1 cellular context compared by ENCODE assay signal in the genomic region with DNA sequence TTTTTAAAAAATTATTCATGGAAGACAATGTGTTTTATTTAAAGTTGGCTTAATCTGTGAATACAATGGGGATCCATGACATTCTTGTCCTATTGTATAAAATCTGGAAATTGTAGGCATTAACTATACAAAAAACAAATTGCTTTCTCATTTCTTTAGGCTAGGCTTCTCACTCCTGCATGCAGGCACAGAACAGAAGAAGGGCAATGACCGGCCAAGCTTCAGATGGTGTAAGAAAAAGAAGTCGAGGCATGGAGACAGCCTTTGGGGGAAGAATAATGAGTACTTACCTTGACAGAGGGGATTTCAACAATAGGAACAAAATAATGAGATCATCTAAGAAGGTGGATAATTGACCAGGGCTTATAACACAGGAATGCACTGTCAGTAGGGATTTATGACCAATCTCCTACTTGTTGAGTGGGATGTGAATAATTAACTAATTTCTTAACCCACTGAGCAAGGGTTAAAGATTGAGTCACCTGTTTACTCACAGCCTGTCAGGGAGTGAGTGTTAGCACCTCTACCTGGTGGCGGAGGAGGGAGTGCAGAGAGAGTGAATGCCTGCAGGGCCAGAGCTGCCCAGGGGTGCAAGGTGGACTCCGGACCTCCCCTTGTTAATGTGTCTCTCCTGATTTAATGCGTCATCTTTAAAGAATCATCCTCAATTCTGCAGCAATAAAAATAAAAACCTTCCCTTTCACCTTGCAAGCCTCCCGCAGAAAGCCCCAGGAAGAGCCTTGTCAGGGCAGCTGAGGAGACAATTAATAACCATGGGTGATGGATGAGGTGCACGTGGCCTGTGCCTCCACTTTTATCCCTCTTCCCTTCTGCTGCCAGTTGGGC.
TF ChIP-seq lines count a peak whose summit lies in the region.

No MANE protein-coding gene starts in this region.

TF ChIP-seq in GM23338, 12 proteins besides CTCF, POLR2A, EP300 and RAD21:
- TF ChIP-seq, protein P1, sequence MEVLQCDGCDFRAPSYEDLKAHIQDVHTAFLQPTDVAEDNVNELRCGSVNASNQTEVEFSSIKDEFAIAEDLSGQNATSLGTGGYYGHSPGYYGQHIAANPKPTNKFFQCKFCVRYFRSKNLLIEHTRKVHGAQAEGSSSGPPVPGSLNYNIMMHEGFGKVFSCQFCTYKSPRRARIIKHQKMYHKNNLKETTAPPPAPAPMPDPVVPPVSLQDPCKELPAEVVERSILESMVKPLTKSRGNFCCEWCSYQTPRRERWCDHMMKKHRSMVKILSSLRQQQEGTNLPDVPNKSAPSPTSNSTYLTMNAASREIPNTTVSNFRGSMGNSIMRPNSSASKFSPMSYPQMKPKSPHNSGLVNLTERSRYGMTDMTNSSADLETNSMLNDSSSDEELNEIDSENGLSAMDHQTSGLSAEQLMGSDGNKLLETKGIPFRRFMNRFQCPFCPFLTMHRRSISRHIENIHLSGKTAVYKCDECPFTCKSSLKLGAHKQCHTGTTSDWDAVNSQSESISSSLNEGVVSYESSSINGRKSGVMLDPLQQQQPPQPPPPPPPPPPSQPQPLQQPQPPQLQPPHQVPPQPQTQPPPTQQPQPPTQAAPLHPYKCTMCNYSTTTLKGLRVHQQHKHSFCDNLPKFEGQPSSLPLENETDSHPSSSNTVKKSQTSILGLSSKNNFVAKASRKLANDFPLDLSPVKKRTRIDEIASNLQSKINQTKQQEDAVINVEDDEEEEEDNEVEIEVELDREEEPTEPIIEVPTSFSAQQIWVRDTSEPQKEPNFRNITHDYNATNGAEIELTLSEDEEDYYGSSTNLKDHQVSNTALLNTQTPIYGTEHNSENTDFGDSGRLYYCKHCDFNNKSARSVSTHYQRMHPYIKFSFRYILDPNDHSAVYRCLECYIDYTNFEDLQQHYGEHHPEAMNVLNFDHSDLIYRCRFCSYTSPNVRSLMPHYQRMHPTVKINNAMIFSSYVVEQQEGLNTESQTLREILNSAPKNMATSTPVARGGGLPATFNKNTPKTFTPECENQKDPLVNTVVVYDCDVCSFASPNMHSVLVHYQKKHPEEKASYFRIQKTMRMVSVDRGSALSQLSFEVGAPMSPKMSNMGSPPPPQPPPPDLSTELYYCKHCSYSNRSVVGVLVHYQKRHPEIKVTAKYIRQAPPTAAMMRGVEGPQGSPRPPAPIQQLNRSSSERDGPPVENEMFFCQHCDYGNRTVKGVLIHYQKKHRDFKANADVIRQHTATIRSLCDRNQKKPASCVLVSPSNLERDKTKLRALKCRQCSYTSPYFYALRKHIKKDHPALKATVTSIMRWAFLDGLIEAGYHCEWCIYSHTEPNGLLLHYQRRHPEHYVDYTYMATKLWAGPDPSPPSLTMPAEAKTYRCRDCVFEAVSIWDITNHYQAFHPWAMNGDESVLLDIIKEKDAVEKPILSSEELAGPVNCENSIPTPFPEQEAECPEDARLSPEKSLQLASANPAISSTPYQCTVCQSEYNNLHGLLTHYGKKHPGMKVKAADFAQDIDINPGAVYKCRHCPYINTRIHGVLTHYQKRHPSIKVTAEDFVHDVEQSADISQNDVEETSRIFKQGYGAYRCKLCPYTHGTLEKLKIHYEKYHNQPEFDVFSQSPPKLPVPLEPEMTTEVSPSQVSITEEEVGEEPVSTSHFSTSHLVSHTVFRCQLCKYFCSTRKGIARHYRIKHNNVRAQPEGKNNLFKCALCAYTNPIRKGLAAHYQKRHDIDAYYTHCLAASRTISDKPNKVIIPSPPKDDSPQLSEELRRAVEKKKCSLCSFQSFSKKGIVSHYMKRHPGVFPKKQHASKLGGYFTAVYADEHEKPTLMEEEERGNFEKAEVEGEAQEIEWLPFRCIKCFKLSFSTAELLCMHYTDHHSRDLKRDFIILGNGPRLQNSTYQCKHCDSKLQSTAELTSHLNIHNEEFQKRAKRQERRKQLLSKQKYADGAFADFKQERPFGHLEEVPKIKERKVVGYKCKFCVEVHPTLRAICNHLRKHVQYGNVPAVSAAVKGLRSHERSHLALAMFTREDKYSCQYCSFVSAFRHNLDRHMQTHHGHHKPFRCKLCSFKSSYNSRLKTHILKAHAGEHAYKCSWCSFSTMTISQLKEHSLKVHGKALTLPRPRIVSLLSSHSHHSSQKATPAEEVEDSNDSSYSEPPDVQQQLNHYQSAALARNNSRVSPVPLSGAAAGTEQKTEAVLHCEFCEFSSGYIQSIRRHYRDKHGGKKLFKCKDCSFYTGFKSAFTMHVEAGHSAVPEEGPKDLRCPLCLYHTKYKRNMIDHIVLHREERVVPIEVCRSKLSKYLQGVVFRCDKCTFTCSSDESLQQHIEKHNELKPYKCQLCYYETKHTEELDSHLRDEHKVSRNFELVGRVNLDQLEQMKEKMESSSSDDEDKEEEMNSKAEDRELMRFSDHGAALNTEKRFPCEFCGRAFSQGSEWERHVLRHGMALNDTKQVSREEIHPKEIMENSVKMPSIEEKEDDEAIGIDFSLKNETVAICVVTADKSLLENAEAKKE (CRISPR knock-in tag; IDR thresholded peaks at IDR 0.05) = no peak
- TF ChIP-seq JUNB (IDR thresholded peaks at IDR 0.05; ENCODE audit: unreplicated experiment) (no peak), POLR2AphosphoS5 (IDR thresholded peaks at IDR 0.05; ENCODE audit: low read depth) (no peak), EZH2 (IDR thresholded peaks at IDR 0.05; ENCODE audit: low read depth, unreplicated experiment) (no peak), STAT1 (IDR thresholded peaks at IDR 0.05; ENCODE audit: unreplicated experiment) (no peak), ZNF331 (CRISPR knock-in tag; IDR thresholded peaks at IDR 0.05; ENCODE audit: low read depth) (no peak), NANOG (IDR thresholded peaks at IDR 0.05; ENCODE audit: borderline replicate concordance) (no peak), ZNF114 (CRISPR knock-in tag; IDR thresholded peaks at IDR 0.05) (no peak), EZH2phosphoT487 (IDR thresholded peaks at IDR 0.05; ENCODE audit: unreplicated experiment) (no peak), CREB1 (CRISPR knock-in tag; IDR thresholded peaks at IDR 0.05; ENCODE audit: low read depth) (no peak)
- TF ChIP-seq, protein P2, sequence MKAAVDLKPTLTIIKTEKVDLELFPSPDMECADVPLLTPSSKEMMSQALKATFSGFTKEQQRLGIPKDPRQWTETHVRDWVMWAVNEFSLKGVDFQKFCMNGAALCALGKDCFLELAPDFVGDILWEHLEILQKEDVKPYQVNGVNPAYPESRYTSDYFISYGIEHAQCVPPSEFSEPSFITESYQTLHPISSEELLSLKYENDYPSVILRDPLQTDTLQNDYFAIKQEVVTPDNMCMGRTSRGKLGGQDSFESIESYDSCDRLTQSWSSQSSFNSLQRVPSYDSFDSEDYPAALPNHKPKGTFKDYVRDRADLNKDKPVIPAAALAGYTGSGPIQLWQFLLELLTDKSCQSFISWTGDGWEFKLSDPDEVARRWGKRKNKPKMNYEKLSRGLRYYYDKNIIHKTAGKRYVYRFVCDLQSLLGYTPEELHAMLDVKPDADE (IDR thresholded peaks at IDR 0.05) = no peak
- TF ChIP-seq, protein P3, sequence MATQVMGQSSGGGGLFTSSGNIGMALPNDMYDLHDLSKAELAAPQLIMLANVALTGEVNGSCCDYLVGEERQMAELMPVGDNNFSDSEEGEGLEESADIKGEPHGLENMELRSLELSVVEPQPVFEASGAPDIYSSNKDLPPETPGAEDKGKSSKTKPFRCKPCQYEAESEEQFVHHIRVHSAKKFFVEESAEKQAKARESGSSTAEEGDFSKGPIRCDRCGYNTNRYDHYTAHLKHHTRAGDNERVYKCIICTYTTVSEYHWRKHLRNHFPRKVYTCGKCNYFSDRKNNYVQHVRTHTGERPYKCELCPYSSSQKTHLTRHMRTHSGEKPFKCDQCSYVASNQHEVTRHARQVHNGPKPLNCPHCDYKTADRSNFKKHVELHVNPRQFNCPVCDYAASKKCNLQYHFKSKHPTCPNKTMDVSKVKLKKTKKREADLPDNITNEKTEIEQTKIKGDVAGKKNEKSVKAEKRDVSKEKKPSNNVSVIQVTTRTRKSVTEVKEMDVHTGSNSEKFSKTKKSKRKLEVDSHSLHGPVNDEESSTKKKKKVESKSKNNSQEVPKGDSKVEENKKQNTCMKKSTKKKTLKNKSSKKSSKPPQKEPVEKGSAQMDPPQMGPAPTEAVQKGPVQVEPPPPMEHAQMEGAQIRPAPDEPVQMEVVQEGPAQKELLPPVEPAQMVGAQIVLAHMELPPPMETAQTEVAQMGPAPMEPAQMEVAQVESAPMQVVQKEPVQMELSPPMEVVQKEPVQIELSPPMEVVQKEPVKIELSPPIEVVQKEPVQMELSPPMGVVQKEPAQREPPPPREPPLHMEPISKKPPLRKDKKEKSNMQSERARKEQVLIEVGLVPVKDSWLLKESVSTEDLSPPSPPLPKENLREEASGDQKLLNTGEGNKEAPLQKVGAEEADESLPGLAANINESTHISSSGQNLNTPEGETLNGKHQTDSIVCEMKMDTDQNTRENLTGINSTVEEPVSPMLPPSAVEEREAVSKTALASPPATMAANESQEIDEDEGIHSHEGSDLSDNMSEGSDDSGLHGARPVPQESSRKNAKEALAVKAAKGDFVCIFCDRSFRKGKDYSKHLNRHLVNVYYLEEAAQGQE (IDR thresholded peaks at IDR 0.05; ENCODE audit: unreplicated experiment) = no peak
